In genomic region chr5:89081360-89081759, GRCh38 we compare ENCODE assay signal across 17 cellular contexts.
DNase-seq lines count a peak whose midpoint lies in the region; ATAC-seq and TF ChIP-seq lines count a peak whose summit lies in the region.
"Had no signal": no experiment of that assay in that cellular context is flagged by ENCODE, and none has a peak within 500 bp of the region (broad histone marks: within the 10 kb centered on the region; RNA-seq: fewer than 3 reads in every experiment).

No MANE protein-coding gene starts in this region.

- H3K4me3 ChIP-seq in OCI-LY3 (ENCODE audit: low read length) (no peak overlapping the region), mesenchymal stem cell (ENCODE audit: insufficient read depth in 1 of 2, low read depth in 1 of 2, low read length in 2 of 2) (no peak overlapping the region)
- H3K4me3 ChIP-seq: prostate gland, SK-N-MC had no signal

- peak; percentile 72 for ATAC-seq in GM18868 (IDR thresholded peaks at IDR 0.05; ENCODE audit: unreplicated experiment)
- ATAC-seq in GM21447 (IDR thresholded peaks at IDR 0.05; ENCODE audit: unreplicated experiment), result peak; percentile 82
- ATAC-seq in HG03064 (IDR thresholded peaks at IDR 0.05; ENCODE audit: low read depth, unreplicated experiment), result peak; percentile 62
- ATAC-seq: activated T-cell treated with anti-CD3 and anti-CD28 coated beads, Interleukin-2, amount 50 U/mL, for 72 hours had no signal

- no peak overlapping the region for H3K23ac ChIP-seq in mesenchymal stem cell (ENCODE audit: low read length in 2 of 2)

- peak; percentile 42 for TF ChIP-seq CTCF in OCI-LY3 (IDR thresholded peaks at IDR 0.05; ENCODE audit: low read depth, low read length)

- H2AK5ac ChIP-seq in mesenchymal stem cell (ENCODE audit: low read length, severe bottlenecking), result no peak overlapping the region

- H2BK5ac ChIP-seq in mesenchymal stem cell (ENCODE audit: low read depth, low read length, poor library complexity, severe bottlenecking), result no peak overlapping the region

- H3K27ac ChIP-seq in OCI-LY3 (ENCODE audit: low read length) (no peak overlapping the region), mesenchymal stem cell (ENCODE audit: low read length, poor library complexity, severe bottlenecking) (no peak overlapping the region)
- H3K27ac ChIP-seq: prostate gland, SK-N-MC had no signal

- H3K4ac ChIP-seq in mesenchymal stem cell (ENCODE audit: low read depth in 1 of 2, low read length in 2 of 2), result no peak overlapping the region

- no peak overlapping the region for H2BK120ac ChIP-seq in mesenchymal stem cell (ENCODE audit: low read depth, low read length)

- H3K9me3 ChIP-seq in OCI-LY3 (ENCODE audit: insufficient read depth, low read length) (no peaks in the 10 kb centered on the region), mesenchymal stem cell (ENCODE audit: control insufficient read depth, low read length) (no peaks in the 10 kb centered on the region)
- H3K9me3 ChIP-seq: prostate gland had no signal

- no peak overlapping the region for H2BK15ac ChIP-seq in mesenchymal stem cell (ENCODE audit: low read depth, poor library complexity, severe bottlenecking)

- H3K18ac ChIP-seq in mesenchymal stem cell (ENCODE audit: low read depth in 1 of 2, low read length in 2 of 2), result no peak overlapping the region

- WGBS in mesenchymal stem cell, result 97% methylated on average over 2 of the region's 2 CpGs

- no peak overlapping the region for H2AFZ ChIP-seq in OCI-LY3 (ENCODE audit: low read depth, low read length)
- H2AFZ ChIP-seq in mesenchymal stem cell (ENCODE audit: low read depth, low read length), result no peak overlapping the region

- H3K4me2 ChIP-seq in OCI-LY3 (ENCODE audit: low read length), result peak overlapping the region; percentile 41
- no peak overlapping the region for H3K4me2 ChIP-seq in mesenchymal stem cell (ENCODE audit: low read length, poor library complexity, severe bottlenecking)

- H4K91ac ChIP-seq in mesenchymal stem cell (ENCODE audit: low read length), result no peak overlapping the region

- H3K4me1 ChIP-seq in OCI-LY3 (ENCODE audit: low read length) (peaks cover 22% of the 10 kb centered on the region), mesenchymal stem cell (ENCODE audit: control insufficient read depth, insufficient read depth, low read depth, low read length) (no peaks in the 10 kb centered on the region)
- H3K4me1 ChIP-seq: prostate gland had no signal

- H3K27me3 ChIP-seq in OCI-LY3 (ENCODE audit: low read depth, low read length), result no peaks in the 10 kb centered on the region
- H3K27me3 ChIP-seq in mesenchymal stem cell (ENCODE audit: control insufficient read depth in 1 of 2, insufficient read depth in 1 of 2, low read length in 2 of 2), result no peaks in the 10 kb centered on the region

- H3K9ac ChIP-seq in OCI-LY3 (ENCODE audit: low read length), result no peak overlapping the region
- H3K9ac ChIP-seq in mesenchymal stem cell (ENCODE audit: low read length), result no peak overlapping the region

- no peaks in the 10 kb centered on the region for H3K79me2 ChIP-seq in OCI-LY3 (ENCODE audit: low read length)

- no peak overlapping the region for H4K8ac ChIP-seq in mesenchymal stem cell (ENCODE audit: low read length)

- H4K20me1 ChIP-seq in OCI-LY3 (ENCODE audit: insufficient read depth, low read length), result no peaks in the 10 kb centered on the region

- no peak for DNase-seq in iPS-NIHi7 (ENCODE audit: extremely low spot score)
- no peak for DNase-seq in A172 (ENCODE audit: low spot score)
- no peak for DNase-seq in mesenchymal stem cell
- DNase-seq in NCI-H2107 (lab: John Stamatoyannopoulos, UW), result no peak
- DNase-seq: activated CD4-positive, CD25-positive, alpha-beta regulatory T cell; activated T-cell treated with anti-CD3 and anti-CD28 coated beads, Interleukin-2, amount 50 U/mL, for 72 hours; aorta; C1 segment of cervical spinal cord; GOT3; NCI-H1105; NCI-H774 had no signal

- H3K14ac ChIP-seq in mesenchymal stem cell (ENCODE audit: low read length in 2 of 2), result no peak overlapping the region

- no peaks in the 10 kb centered on the region for H3K36me3 ChIP-seq in OCI-LY3 (replicated peaks; ENCODE audit: low read depth, low read length)
- no peaks in the 10 kb centered on the region for H3K36me3 ChIP-seq in mesenchymal stem cell (ENCODE audit: control insufficient read depth in 1 of 2, insufficient read depth in 2 of 2, low read depth in 1 of 2, low read length in 2 of 2)
- H3K36me3 ChIP-seq: prostate gland had no signal

- H3K79me1 ChIP-seq in mesenchymal stem cell (replicated peaks; ENCODE audit: low read length, poor library complexity, severe bottlenecking), result no peaks in the 10 kb centered on the region

- H2BK12ac ChIP-seq in mesenchymal stem cell (ENCODE audit: low read length in 2 of 2), result no peak overlapping the region
